In genomic region chr2:204432196-204432595, GRCh38 we compare ENCODE assay signal across 27 cellular contexts.
"Had no signal": no experiment of that assay in that cellular context is flagged by ENCODE, and none has a peak within 500 bp of the region (broad histone marks: within the 10 kb centered on the region; RNA-seq: fewer than 3 reads in every experiment).

No MANE protein-coding gene starts in this region.

- H3K4me1 ChIP-seq: parathyroid adenoma, psoas muscle, thyroid gland, tibial nerve, upper lobe of right lung, uterus had no signal

- H3K27ac ChIP-seq: neutrophil, ovary, parathyroid adenoma, psoas muscle, right lobe of liver, sigmoid colon, stomach, thoracic aorta, thyroid gland, tibial nerve, upper lobe of right lung, uterus had no signal

- H3K9me3 ChIP-seq: neutrophil, ovary, psoas muscle, right lobe of liver, thyroid gland, uterus had no signal

- H3K4me3 ChIP-seq: ovary, psoas muscle, right lobe of liver, sigmoid colon, stomach, thoracic aorta, thyroid gland, tibial nerve, upper lobe of right lung, uterus had no signal

- DNase-seq: naive thymus-derived CD8-positive, alpha-beta T cell; nephron progenitor cell; occipital lobe; ovary; posterior cingulate gyrus; psoas muscle; right cardiac atrium; right lobe of liver; sigmoid colon; small intestine; stimulated activated CD4-positive, alpha-beta T cell treated with anti-CD3 and anti-CD28 coated beads, Interleukin-15, amount 100 ng/mL, for 24 hours; stimulated activated CD4-positive, alpha-beta T cell treated with anti-CD3 and anti-CD28 coated beads, Interleukin-2, amount 100 ng/mL, for 24 hours; stimulated activated CD4-positive, alpha-beta T cell treated with anti-CD3 and anti-CD28 coated beads, Interleukin-2, amount 100 ng/mL, for 48 hours; stimulated activated CD4-positive, alpha-beta T cell treated with anti-CD3 and anti-CD28 coated beads, Interleukin-4, amount 100 ng/mL, for 24 hours; stimulated activated naive B cell treated with anti-CD40 and anti-IgM and Interleukin-4, amounts not matched to agents 10 μg/mL and 1 μg/mL and 100 μg/mL, for 72 hours; stimulated activated naive CD4-positive, alpha-beta T cell treated with Interleukin-2 at 50 U/mL for 16 hours; stomach; thyroid gland; trophoblast cell; upper lobe of right lung; uterus had no signal

- ATAC-seq: naive thymus-derived CD8-positive, alpha-beta T cell; natural killer cell treated with Interleukin-12 subunit alpha and Interleukin-12 subunit beta and Interleukin-15 and Interleukin-18, amount 100 ng/mL, for 72 hours; psoas muscle; right cardiac atrium; right lobe of liver; stimulated activated effector memory CD8-positive, alpha-beta T cell treated with anti-CD3 and anti-CD28 coated beads, Interleukin-12 subunit alpha, Interleukin-12 subunit beta, amount 100 ng/mL, for 72 hours; stimulated activated naive B cell treated with anti-CD40 and anti-IgM and Interleukin-4, amounts not matched to agents 10 μg/mL and 1 μg/mL and 100 μg/mL, for 72 hours; upper lobe of right lung had no signal

- H3K27me3 ChIP-seq: neutrophil, ovary, right lobe of liver, sigmoid colon, stomach, thyroid gland, tibial nerve, upper lobe of right lung, uterus had no signal

- H3K36me3 ChIP-seq: neutrophil, ovary, right lobe of liver, sigmoid colon, stomach, thoracic aorta, thyroid gland, tibial nerve, upper lobe of right lung, uterus had no signal
